Comparison of ENCODE assay signal across 1 cellular context in the genomic region with DNA sequence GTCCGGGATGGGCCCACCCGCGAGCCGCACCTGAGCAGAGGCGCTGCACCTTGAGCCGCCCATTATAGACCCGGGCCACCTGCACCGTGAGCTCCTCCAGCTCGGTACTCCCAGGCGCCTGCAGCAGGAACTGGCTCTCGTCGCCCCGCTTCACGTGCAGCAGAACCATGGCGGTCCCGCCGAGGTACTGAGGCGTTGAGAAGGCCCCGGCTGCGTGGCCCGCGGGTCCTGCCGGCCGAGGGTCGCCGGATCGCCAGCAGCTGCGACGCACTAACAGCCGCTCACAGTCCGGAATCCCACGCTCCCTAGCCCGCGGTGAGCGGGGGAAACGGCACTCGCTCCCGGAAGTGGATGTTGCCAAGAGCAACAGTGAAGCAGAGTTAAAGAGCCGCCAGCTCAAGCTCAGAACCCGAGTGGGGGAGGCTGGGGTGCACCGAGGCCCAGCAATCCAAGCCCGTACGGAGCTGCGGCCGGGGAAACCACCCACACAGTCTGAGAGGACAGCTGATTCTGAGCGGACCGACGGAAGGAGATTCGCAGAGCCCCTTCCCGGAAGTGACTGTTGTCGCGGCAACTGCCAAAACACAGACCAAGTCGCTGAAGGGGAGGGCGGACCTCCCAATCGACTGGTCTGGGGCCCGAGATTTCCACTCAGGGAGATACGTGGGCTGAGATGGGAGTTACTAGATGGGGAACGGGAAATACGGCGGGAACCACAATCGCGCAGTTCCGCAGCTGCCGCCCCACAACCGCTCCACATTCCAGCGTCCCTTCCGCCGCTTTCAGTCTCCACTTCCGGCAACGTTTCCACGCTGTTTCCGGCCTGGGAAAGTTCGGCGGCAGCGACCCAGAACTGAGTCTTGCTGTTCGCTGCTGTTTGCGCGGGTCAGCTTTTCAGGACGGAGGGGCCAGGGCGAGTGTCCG.
A peak's percentile ranks its signal among the peaks of the same experiment; 100 is the strongest.
TF ChIP-seq lines count a peak whose summit lies in the region.

TSS of gene CFAP298 (minus strand) at position 303 of the 924 bp plus-strand sequence. CDS start at position 169, 134 bp downstream.

TF ChIP-seq in HepG2, 621 proteins besides CTCF, POLR2A, EP300 and RAD21 (continued from another document and continues in another):
- TF ChIP-seq, protein P1, sequence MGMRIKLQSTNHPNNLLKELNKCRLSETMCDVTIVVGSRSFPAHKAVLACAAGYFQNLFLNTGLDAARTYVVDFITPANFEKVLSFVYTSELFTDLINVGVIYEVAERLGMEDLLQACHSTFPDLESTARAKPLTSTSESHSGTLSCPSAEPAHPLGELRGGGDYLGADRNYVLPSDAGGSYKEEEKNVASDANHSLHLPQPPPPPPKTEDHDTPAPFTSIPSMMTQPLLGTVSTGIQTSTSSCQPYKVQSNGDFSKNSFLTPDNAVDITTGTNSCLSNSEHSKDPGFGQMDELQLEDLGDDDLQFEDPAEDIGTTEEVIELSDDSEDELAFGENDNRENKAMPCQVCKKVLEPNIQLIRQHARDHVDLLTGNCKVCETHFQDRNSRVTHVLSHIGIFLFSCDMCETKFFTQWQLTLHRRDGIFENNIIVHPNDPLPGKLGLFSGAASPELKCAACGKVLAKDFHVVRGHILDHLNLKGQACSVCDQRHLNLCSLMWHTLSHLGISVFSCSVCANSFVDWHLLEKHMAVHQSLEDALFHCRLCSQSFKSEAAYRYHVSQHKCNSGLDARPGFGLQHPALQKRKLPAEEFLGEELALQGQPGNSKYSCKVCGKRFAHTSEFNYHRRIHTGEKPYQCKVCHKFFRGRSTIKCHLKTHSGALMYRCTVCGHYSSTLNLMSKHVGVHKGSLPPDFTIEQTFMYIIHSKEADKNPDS (CRISPR knock-in tag; IDR thresholded peaks at IDR 0.05): no peak
- no peak for TF ChIP-seq ZNF562 (CRISPR knock-in tag; IDR thresholded peaks at IDR 0.05; ENCODE audit: borderline replicate concordance)
- TF ChIP-seq SPEN (CRISPR knock-in tag; IDR thresholded peaks at IDR 0.05; ENCODE audit: low read depth): peak; percentile 81; the same call in 1 of the 2 replicates
- TF ChIP-seq CBFB (CRISPR knock-in tag; IDR thresholded peaks at IDR 0.05): no peak
- TF ChIP-seq HOXA9 (CRISPR knock-in tag; IDR thresholded peaks at IDR 0.05; ENCODE audit: borderline replicate concordance): peak; percentile 79; the same call in 1 of the 2 replicates
- no peak for TF ChIP-seq ZNF383 (CRISPR knock-in tag; IDR thresholded peaks at IDR 0.05; ENCODE audit: borderline replicate concordance)
- TF ChIP-seq, protein P2, sequence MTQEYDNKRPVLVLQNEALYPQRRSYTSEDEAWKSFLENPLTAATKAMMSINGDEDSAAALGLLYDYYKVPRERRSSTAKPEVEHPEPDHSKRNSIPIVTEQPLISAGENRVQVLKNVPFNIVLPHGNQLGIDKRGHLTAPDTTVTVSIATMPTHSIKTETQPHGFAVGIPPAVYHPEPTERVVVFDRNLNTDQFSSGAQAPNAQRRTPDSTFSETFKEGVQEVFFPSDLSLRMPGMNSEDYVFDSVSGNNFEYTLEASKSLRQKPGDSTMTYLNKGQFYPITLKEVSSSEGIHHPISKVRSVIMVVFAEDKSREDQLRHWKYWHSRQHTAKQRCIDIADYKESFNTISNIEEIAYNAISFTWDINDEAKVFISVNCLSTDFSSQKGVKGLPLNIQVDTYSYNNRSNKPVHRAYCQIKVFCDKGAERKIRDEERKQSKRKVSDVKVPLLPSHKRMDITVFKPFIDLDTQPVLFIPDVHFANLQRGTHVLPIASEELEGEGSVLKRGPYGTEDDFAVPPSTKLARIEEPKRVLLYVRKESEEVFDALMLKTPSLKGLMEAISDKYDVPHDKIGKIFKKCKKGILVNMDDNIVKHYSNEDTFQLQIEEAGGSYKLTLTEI (CRISPR knock-in tag; conservative IDR thresholded peaks at IDR 0.05): no peak
- TF ChIP-seq, protein P3, sequence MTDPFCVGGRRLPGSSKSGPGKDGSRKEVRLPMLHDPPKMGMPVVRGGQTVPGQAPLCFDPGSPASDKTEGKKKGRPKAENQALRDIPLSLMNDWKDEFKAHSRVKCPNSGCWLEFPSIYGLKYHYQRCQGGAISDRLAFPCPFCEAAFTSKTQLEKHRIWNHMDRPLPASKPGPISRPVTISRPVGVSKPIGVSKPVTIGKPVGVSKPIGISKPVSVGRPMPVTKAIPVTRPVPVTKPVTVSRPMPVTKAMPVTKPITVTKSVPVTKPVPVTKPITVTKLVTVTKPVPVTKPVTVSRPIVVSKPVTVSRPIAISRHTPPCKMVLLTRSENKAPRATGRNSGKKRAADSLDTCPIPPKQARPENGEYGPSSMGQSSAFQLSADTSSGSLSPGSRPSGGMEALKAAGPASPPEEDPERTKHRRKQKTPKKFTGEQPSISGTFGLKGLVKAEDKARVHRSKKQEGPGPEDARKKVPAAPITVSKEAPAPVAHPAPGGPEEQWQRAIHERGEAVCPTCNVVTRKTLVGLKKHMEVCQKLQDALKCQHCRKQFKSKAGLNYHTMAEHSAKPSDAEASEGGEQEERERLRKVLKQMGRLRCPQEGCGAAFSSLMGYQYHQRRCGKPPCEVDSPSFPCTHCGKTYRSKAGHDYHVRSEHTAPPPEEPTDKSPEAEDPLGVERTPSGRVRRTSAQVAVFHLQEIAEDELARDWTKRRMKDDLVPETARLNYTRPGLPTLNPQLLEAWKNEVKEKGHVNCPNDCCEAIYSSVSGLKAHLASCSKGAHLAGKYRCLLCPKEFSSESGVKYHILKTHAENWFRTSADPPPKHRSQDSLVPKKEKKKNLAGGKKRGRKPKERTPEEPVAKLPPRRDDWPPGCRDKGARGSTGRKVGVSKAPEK (CRISPR knock-in tag; IDR thresholded peaks at IDR 0.05; ENCODE audit: borderline replicate concordance): no peak
- TF ChIP-seq ZNF230 (CRISPR knock-in tag; IDR thresholded peaks at IDR 0.05): peak; percentile 46; the same call in 1 of the 2 replicates
- TF ChIP-seq STAT5B (CRISPR knock-in tag; IDR thresholded peaks at IDR 0.05): no peak
- TF ChIP-seq HNRNPH1 (optimal IDR thresholded peaks at IDR 0.05; ENCODE audit: low read depth, low read length): no peak
- TF ChIP-seq NKX3-1 (CRISPR knock-in tag; IDR thresholded peaks at IDR 0.05): 0 out of 2 replicates have a peak, but pooled peaks have one; percentile 31
- 0 out of 2 replicates have a peak, but pooled peaks have one; percentile 10 for TF ChIP-seq ZMAT3 (CRISPR knock-in tag; conservative IDR thresholded peaks at IDR 0.05)
- TF ChIP-seq RCOR2 (CRISPR knock-in tag; IDR thresholded peaks at IDR 0.05): no peak
- TF ChIP-seq, protein P4, sequence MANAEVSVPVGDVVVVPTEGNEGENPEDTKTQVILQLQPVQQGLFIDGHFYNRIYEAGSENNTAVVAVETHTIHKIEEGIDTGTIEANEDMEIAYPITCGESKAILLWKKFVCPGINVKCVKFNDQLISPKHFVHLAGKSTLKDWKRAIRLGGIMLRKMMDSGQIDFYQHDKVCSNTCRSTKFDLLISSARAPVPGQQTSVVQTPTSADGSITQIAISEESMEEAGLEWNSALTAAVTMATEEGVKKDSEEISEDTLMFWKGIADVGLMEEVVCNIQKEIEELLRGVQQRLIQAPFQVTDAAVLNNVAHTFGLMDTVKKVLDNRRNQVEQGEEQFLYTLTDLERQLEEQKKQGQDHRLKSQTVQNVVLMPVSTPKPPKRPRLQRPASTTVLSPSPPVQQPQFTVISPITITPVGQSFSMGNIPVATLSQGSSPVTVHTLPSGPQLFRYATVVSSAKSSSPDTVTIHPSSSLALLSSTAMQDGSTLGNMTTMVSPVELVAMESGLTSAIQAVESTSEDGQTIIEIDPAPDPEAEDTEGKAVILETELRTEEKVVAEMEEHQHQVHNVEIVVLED (CRISPR knock-in tag; IDR thresholded peaks at IDR 0.05; ENCODE audit: borderline replicate concordance): peak; percentile 71
- TF ChIP-seq ZNF530 (CRISPR knock-in tag; IDR thresholded peaks at IDR 0.05; ENCODE audit: low read depth): 0 out of 2 replicates have a peak, but pooled peaks have one; percentile 77
- TF ChIP-seq FOSL2 (CRISPR knock-in tag; IDR thresholded peaks at IDR 0.05): 0 out of 2 replicates have a peak, but pooled peaks have one; percentile 7
- TF ChIP-seq TFE3 (CRISPR knock-in tag; IDR thresholded peaks at IDR 0.05): no peak
- TF ChIP-seq HNF4G (IDR thresholded peaks at IDR 0.05; ENCODE audit: borderline replicate concordance, low read depth, low read length): no peak
- TF ChIP-seq HNF4G (CRISPR knock-in tag; IDR thresholded peaks at IDR 0.05; ENCODE audit: borderline replicate concordance, low read depth): no peak
- TF ChIP-seq MYC (CRISPR knock-in tag; IDR thresholded peaks at IDR 0.05; ENCODE audit: borderline replicate concordance): peak; percentile 76
- TF ChIP-seq ZNF354B (CRISPR knock-in tag; IDR thresholded peaks at IDR 0.05): no peak
- peak; percentile 78 for TF ChIP-seq YEATS2 (CRISPR knock-in tag; IDR thresholded peaks at IDR 0.05; ENCODE audit: borderline replicate concordance)
- TF ChIP-seq NCOA5 (CRISPR knock-in tag; IDR thresholded peaks at IDR 0.05): no peak
- TF ChIP-seq, protein P5, sequence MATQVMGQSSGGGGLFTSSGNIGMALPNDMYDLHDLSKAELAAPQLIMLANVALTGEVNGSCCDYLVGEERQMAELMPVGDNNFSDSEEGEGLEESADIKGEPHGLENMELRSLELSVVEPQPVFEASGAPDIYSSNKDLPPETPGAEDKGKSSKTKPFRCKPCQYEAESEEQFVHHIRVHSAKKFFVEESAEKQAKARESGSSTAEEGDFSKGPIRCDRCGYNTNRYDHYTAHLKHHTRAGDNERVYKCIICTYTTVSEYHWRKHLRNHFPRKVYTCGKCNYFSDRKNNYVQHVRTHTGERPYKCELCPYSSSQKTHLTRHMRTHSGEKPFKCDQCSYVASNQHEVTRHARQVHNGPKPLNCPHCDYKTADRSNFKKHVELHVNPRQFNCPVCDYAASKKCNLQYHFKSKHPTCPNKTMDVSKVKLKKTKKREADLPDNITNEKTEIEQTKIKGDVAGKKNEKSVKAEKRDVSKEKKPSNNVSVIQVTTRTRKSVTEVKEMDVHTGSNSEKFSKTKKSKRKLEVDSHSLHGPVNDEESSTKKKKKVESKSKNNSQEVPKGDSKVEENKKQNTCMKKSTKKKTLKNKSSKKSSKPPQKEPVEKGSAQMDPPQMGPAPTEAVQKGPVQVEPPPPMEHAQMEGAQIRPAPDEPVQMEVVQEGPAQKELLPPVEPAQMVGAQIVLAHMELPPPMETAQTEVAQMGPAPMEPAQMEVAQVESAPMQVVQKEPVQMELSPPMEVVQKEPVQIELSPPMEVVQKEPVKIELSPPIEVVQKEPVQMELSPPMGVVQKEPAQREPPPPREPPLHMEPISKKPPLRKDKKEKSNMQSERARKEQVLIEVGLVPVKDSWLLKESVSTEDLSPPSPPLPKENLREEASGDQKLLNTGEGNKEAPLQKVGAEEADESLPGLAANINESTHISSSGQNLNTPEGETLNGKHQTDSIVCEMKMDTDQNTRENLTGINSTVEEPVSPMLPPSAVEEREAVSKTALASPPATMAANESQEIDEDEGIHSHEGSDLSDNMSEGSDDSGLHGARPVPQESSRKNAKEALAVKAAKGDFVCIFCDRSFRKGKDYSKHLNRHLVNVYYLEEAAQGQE (IDR thresholded peaks at IDR 0.05; ENCODE audit: borderline replicate concordance in 1 of 2, low read depth in 1 of 2, low read length in 2 of 2): no peak
- no peak; the same call in 1 of the 2 replicates for TF ChIP-seq ZNF792 (CRISPR knock-in tag; IDR thresholded peaks at IDR 0.05)
- no peak for TF ChIP-seq NCOA1 (CRISPR knock-in tag; IDR thresholded peaks at IDR 0.05)
- TF ChIP-seq SRY (CRISPR knock-in tag; IDR thresholded peaks at IDR 0.05): no peak
- TF ChIP-seq ZFP36 (IDR thresholded peaks at IDR 0.05; ENCODE audit: borderline replicate concordance, low read depth, low read length, partially characterized antibody): no peak
- 0 out of 2 replicates have a peak, but pooled peaks have one; percentile 22 for TF ChIP-seq E2F1 (CRISPR knock-in tag; IDR thresholded peaks at IDR 0.05)
- TF ChIP-seq ZNF781 (CRISPR knock-in tag; IDR thresholded peaks at IDR 0.05; ENCODE audit: borderline replicate concordance, not compliant biosample characterization): no peak
- no peak; the same call in 1 of the 2 replicates for TF ChIP-seq ZNF777 (CRISPR knock-in tag; IDR thresholded peaks at IDR 0.05)
- TF ChIP-seq ZNF333 (CRISPR knock-in tag; IDR thresholded peaks at IDR 0.05; ENCODE audit: borderline replicate concordance): peak; percentile 90
- peak; percentile 44; the same call in 1 of the 2 replicates for TF ChIP-seq TFDP1 (CRISPR knock-in tag; IDR thresholded peaks at IDR 0.05; ENCODE audit: borderline replicate concordance)
- TF ChIP-seq NONO (IDR thresholded peaks at IDR 0.05): no peak
- peak; percentile 93 for TF ChIP-seq NONO (CRISPR knock-in tag; conservative IDR thresholded peaks at IDR 0.05)
- TF ChIP-seq ZIK1 (CRISPR knock-in tag; IDR thresholded peaks at IDR 0.05; ENCODE audit: borderline replicate concordance, low read depth): no peak; the same call in 1 of the 2 replicates
- TF ChIP-seq KLF12 (CRISPR knock-in tag; IDR thresholded peaks at IDR 0.05; ENCODE audit: borderline replicate concordance): peak; percentile 30
- TF ChIP-seq, protein P6, sequence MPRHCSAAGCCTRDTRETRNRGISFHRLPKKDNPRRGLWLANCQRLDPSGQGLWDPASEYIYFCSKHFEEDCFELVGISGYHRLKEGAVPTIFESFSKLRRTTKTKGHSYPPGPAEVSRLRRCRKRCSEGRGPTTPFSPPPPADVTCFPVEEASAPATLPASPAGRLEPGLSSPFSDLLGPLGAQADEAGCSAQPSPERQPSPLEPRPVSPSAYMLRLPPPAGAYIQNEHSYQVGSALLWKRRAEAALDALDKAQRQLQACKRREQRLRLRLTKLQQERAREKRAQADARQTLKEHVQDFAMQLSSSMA (CRISPR knock-in tag; IDR thresholded peaks at IDR 0.05): 0 out of 2 replicates have a peak, but pooled peaks have one; percentile 54
- peak; percentile 90 for TF ChIP-seq ZNF564 (CRISPR knock-in tag; IDR thresholded peaks at IDR 0.05)
